Comparison of ENCODE assay signal across 10 cellular contexts in the genomic region with DNA sequence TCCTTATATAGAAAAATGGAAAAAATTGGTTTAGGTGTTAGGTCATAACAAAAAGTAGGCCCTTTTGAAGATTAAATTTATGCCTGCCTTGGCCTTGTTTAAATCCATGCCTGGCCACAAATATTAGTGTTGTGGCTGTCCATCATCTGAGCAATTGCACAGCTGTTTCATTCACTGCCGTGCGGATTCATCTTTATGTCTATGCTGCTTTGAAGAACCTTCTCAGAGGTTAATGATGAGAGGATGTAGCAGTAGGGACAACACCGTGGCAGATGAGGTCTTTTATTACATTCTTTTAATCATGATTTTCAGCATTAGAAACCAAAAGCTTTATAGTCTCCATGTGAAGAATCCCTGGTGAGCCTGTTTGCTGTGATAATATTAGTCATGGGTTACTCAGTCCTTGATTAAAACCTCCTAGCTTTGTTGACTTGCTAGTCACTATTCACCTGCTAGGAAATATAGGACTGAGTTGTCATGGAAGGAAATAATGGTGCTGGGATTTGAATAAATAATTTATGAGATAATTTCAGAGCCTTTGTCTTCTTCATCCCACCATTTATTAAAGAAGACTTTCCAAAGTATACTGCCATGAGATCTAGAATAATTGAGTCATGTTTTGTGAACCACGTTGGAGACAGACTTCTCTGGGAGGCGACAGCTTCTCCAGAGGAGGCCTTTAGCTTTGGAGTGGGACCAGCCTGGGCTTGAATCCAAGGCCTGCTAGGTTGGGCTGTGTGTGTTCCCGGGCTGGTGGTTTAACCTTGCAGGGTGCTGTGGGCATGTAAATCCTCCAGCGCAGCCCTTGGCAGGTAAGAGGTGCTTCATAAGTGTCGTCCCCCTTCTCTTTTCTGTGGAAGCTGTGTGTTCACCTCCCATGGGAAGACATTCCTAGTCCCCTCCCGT. TPM values are rescaled to one million over a fixed set of nuclear protein-coding genes. Genes with fewer than 3 reads are reported as not detected.
DNase-seq lines count a peak whose midpoint lies in the region; TF ChIP-seq lines count a peak whose summit lies in the region.
"Had no signal": no experiment of that assay in that cellular context is flagged by ENCODE, and none has a peak within 500 bp of the region (broad histone marks: within the 10 kb centered on the region; RNA-seq: fewer than 3 reads in every experiment).

No MANE protein-coding gene starts in this region.

- WGBS in adrenal gland, 4 donors = 51 to 65% (median 61%) methylated on average over 7 to 9 of the region's 9 CpGs
- WGBS in testis, 2 donors = 48 to 51% methylated on average over 7 to 9 of the region's 9 CpGs

- no peak overlapping the region for H3K4me3 Mint-ChIP-seq in progenitor cell of endocrine pancreas (ENCODE audit: low read depth)
- H3K4me3 Mint-ChIP-seq: mesothelial cell of epicardium had no signal

- H3K4me3 ChIP-seq in LNCaP clone FGC (ENCODE audit: low read depth, low read length) = no peak overlapping the region
- H3K4me3 ChIP-seq in adrenal gland = no peak overlapping the region
- no peak overlapping the region for H3K4me3 ChIP-seq in left ventricle myocardium inferior
- peak overlapping the region in 1 of 2 donors; percentile 46 for H3K4me3 ChIP-seq in testis

- TF ChIP-seq CTCF in LNCaP clone FGC (IDR thresholded peaks at IDR 0.05; ENCODE audit: control insufficient read depth, extremely low read depth, insufficient read depth) = no peak
- no peak for TF ChIP-seq CTCF in adrenal gland (IDR thresholded peaks at IDR 0.05)
- TF ChIP-seq CTCF in left ventricle myocardium inferior (IDR thresholded peaks at IDR 0.05; ENCODE audit: borderline replicate concordance) = no peak
- no peak for TF ChIP-seq CTCF in testis (IDR thresholded peaks at IDR 0.05)
- TF ChIP-seq CTCF in progenitor cell of endocrine pancreas (IDR thresholded peaks at IDR 0.05; ENCODE audit: unreplicated experiment) = no peak

- H3K27me3 Mint-ChIP-seq in progenitor cell of endocrine pancreas = no peaks in the 10 kb centered on the region

- H3K36me3 ChIP-seq in adrenal gland (replicated peaks in 1 of 2) = no peaks in the 10 kb centered on the region
- peaks cover 15% of the 10 kb centered on the region for H3K36me3 ChIP-seq in left ventricle myocardium inferior
- H3K36me3 ChIP-seq in testis (ENCODE audit: low read depth, missing control alignments) = no peaks in the 10 kb centered on the region

- H3K9me3 ChIP-seq in adrenal gland (replicated peaks in 1 of 3) = no peaks in the 10 kb centered on the region
- no peaks in the 10 kb centered on the region for H3K9me3 ChIP-seq in left ventricle myocardium inferior (replicated peaks)
- H3K9me3 ChIP-seq in testis = no peaks in the 10 kb centered on the region

- peaks cover 8 to 9% of the 10 kb centered on the region in 2 donors for H3K4me1 ChIP-seq in adrenal gland (replicated peaks in 1 of 2)
- H3K4me1 ChIP-seq in left ventricle myocardium inferior = peaks cover 66% of the 10 kb centered on the region
- H3K4me1 ChIP-seq in testis = no peaks in the 10 kb centered on the region

- peak; percentile 68 for DNase-seq in LNCaP clone FGC (ENCODE audit: low read depth)
- peak; percentile 36 to 67 (median 58) for DNase-seq in adrenal gland
- peak; percentile 76 for DNase-seq in left ventricle myocardium inferior
- DNase-seq in testis = peak; percentile 40
- no peak for DNase-seq in islet precursor cell
- DNase-seq in progenitor cell of endocrine pancreas (ENCODE audit: low spot score, unreplicated experiment) = no peak
- DNase-seq in ACHN = no peak
- DNase-seq: activated CD4-positive, alpha-beta T cell treated with anti-CD3 and anti-CD28 coated beads, Interleukin-2, amount 50 U/mL, for 4 hours had no signal

- H3K27me3 ChIP-seq in adrenal gland (no peaks in the 10 kb centered on the region), left ventricle myocardium inferior (ENCODE audit: low read depth) (no peaks in the 10 kb centered on the region), testis (no peaks in the 10 kb centered on the region)

- in situ Hi-C loops in ACHN (cut with HindIII; ENCODE audit: low pct_ligation_motif_present, low pct_unique_long_range_greater_than_20kb, low sequenced_read_pairs) = no loop called here

- H3K9me3 Mint-ChIP-seq in progenitor cell of endocrine pancreas (ENCODE audit: low read depth) = no peaks in the 10 kb centered on the region
- H3K9me3 Mint-ChIP-seq: mesothelial cell of epicardium had no signal

- intact Hi-C loops in adrenal gland (cut with DNase I) = no loop called here
- intact Hi-C loops in left ventricle myocardium inferior (cut with micrococcal nuclease) = no loop called here
- intact Hi-C loops in testis (cut with DNase I; ENCODE audit: low total_unique reads) = no loop called here

- peaks cover 10% of the 10 kb centered on the region for H3K36me3 Mint-ChIP-seq in progenitor cell of endocrine pancreas (ENCODE audit: insufficient read depth)

- H3K27ac ChIP-seq in adrenal gland (no peak overlapping the region), left ventricle myocardium inferior (replicated peaks) (peak overlapping the region; percentile 75), testis (no peak overlapping the region)
- H3K27ac ChIP-seq: KMS-11 had no signal

- H3K4me1 Mint-ChIP-seq in progenitor cell of endocrine pancreas (ENCODE audit: low read depth) = peaks cover 9% of the 10 kb centered on the region

- TF ChIP-seq POLR2A in adrenal gland (IDR thresholded peaks at IDR 0.05) = no peak
- no peak for TF ChIP-seq POLR2A in testis (IDR thresholded peaks at IDR 0.05)

- H3K27ac Mint-ChIP-seq in progenitor cell of endocrine pancreas = no peak overlapping the region
- H3K27ac Mint-ChIP-seq: mesothelial cell of epicardium had no signal

RNA-seq across cellular contexts. Expression of gene PTTG2, which starts 53.5 kb away (rescaled TPM):
- 1 to 10 TPM in 1 of 8 donors, under 1 TPM in 2, not detected in 5; 0.32 to 1.2 (median 0.34) TPM for total RNA-seq in adrenal gland
- polyA plus RNA-seq in adrenal gland = under 1 TPM in 1 of 3 donors, not detected in 2; 0.13 TPM
- total RNA-seq in left ventricle myocardium inferior = 0.58 TPM
- under 1 TPM in 1 of 2 donors, not detected in 1; 0.50 TPM for total RNA-seq in testis
- not detected for polyA plus RNA-seq in testis (ENCODE audit: insufficient read depth, low read depth, low replicate concordance)
- total RNA-seq in progenitor cell of endocrine pancreas = not detected in 2 replicates
- total RNA-seq: mesothelial cell of epicardium had no signal

Comparison
In these comparisons a context has a peak if more than half of its experiments do, and no peak if none do; other contexts are left out.
1. DNase-seq: peak in LNCaP clone FGC (single experiment), adrenal gland (7 of 7), left ventricle myocardium inferior (single experiment) and testis (single experiment); none in islet precursor cell (single experiment), progenitor cell of endocrine pancreas (single experiment) and ACHN (single experiment).